8 cellular contexts compared by ENCODE assay signal in the genomic region with DNA sequence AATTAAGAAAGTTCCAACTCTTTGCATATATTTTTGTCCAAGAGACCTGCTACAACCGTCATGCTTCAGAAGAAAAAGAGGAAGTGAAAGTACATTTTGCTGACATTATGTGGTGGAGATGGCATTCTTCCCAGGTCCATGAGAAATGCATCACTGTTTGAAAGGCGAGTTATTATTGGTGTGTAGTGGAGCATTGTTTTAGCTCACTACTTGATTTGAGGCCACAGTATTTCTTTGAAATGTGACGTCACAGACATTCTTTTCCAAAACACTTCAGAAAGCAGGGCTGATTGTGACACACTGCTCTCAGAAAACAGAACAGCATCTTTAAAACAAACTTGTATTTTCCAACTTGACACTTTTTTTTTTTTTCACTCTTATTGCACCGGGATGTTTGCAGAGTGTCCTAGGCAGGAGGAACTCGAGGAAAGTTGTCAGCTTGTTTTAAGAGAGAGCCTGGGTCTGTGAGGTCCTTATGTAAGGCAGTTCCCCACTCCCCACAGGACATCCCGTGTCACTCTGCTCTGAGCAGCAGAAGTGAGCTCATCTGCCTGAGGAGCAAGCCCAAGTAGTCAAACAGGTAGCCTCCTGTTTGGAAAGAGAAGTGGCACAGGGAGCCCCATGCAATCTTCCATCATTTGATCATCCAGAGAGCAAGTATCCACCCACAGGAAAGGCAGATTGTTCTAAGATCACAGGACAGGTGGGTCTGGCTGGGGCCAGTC. TPM values are rescaled to one million over a fixed set of nuclear protein-coding genes. Genes with fewer than 3 reads are reported as not detected.
A peak's percentile ranks its signal among the peaks of the same experiment; 100 is the strongest.
DNase-seq lines count a peak whose midpoint lies in the region; ATAC-seq and TF ChIP-seq lines count a peak whose summit lies in the region.

No MANE protein-coding gene starts in this region.

- TF ChIP-seq EP300 in suprapubic skin (IDR thresholded peaks at IDR 0.05): no peak

- H3K27ac ChIP-seq in ACC112 (ENCODE audit: low read depth, low read length): peak overlapping the region; percentile 57
- peak overlapping the region; percentile 77 to 80 for H3K27ac ChIP-seq in liver (ENCODE audit: low read depth in 1 of 2, low read length in 2 of 2)
- peak overlapping the region; percentile 81 for H3K27ac ChIP-seq in suprapubic skin

- peaks cover 10% of the 10 kb centered on the region for H3K79me2 ChIP-seq in ACC112 (ENCODE audit: control insufficient read depth, insufficient read depth, low read length, unreplicated experiment)

- H3K36me3 ChIP-seq in ACC112 (ENCODE audit: insufficient read depth, low read length) (no peaks in the 10 kb centered on the region), liver (ENCODE audit: control insufficient read depth in 4 of 4, insufficient read depth in 3 of 4, low read depth in 1 of 4, low read length in 3 of 4) (peaks cover 0 to 12% (median 0%) of the 10 kb centered on the region in 4 donors), suprapubic skin (no peaks in the 10 kb centered on the region)

- H2AFZ ChIP-seq in ACC112 (ENCODE audit: low read length, unreplicated experiment): peak overlapping the region; percentile 69

- H3K4me1 ChIP-seq in ACC112 (ENCODE audit: control insufficient read depth, insufficient read depth, low read length, unreplicated experiment) (peaks cover 33% of the 10 kb centered on the region), liver (ENCODE audit: control insufficient read depth in 4 of 4, insufficient read depth in 4 of 4, low read length in 3 of 4) (peaks cover 7 to 37% (median 17%) of the 10 kb centered on the region in 4 donors), suprapubic skin (peaks cover 24% of the 10 kb centered on the region)

- ATAC-seq in GM18499 (IDR thresholded peaks at IDR 0.05; ENCODE audit: insufficient read depth, unreplicated experiment): peak; percentile 97
- peak; percentile 77 for ATAC-seq in HG02840 (IDR thresholded peaks at IDR 0.05; ENCODE audit: low FRiP score, unreplicated experiment)

- no peak for TF ChIP-seq CTCF in liver (IDR thresholded peaks at IDR 0.05; ENCODE audit: low read depth, low read length, missing input control)
- TF ChIP-seq CTCF in suprapubic skin (IDR thresholded peaks at IDR 0.05): no peak

- H3K9me3 ChIP-seq in liver (ENCODE audit: control insufficient read depth in 4 of 4, low read length in 3 of 4) (no peaks in the 10 kb centered on the region), suprapubic skin (no peaks in the 10 kb centered on the region)

- DNase-seq in NCI-H69 (lab: John Stamatoyannopoulos, UW) (peak; percentile 21), suprapubic skin (ENCODE audit: low spot score in 2 of 2) (no peak), NCI-H524 treated with DMSO at 0.1 percent for 48 hours (lab: John Stamatoyannopoulos, UW) (no peak)
- peak; percentile 4 for DNase-seq in central memory CD4-positive, alpha-beta T cell

- WGBS in liver: 5% methylated on average over 6 of the region's 6 CpGs
- 2% methylated on average over 6 of the region's 6 CpGs for WGBS in suprapubic skin

- H3K9ac ChIP-seq in liver (ENCODE audit: low read depth in 1 of 2, low read length in 2 of 2): peak overlapping the region; percentile 63 to 80

- peak overlapping the region; percentile 82 for H3K4me3 ChIP-seq in ACC112 (ENCODE audit: low read depth, low read length)
- H3K4me3 ChIP-seq in liver (ENCODE audit: low read depth in 1 of 3, low read length in 3 of 3): peak overlapping the region; percentile 54 to 80 (median 71)
- H3K4me3 ChIP-seq in suprapubic skin: peak overlapping the region; percentile 53

- H3K27me3 ChIP-seq in ACC112 (ENCODE audit: insufficient read depth, low read length) (no peaks in the 10 kb centered on the region), liver (ENCODE audit: control insufficient read depth in 4 of 4, insufficient read depth in 4 of 4, low read length in 3 of 4) (no peaks in the 10 kb centered on the region), suprapubic skin (no peaks in the 10 kb centered on the region)

- TF ChIP-seq POLR2A in suprapubic skin (IDR thresholded peaks at IDR 0.05): no peak

- TF ChIP-seq RAD21 in liver (IDR thresholded peaks at IDR 0.05): no peak

TF ChIP-seq in liver, 16 proteins besides CTCF, POLR2A, EP300 and RAD21:
- TF ChIP-seq EGR1 (IDR thresholded peaks at IDR 0.05; ENCODE audit: low read depth in 2 of 2): no peak
- TF ChIP-seq FOXA2 (IDR thresholded peaks at IDR 0.05): no peak
- peak in 1 of 2 donors; percentile 18 for TF ChIP-seq RXRA (IDR thresholded peaks at IDR 0.05)
- no peak for TF ChIP-seq NR2F2 (IDR thresholded peaks at IDR 0.05)
- no peak for TF ChIP-seq HNF4A (conservative IDR thresholded peaks at IDR 0.05)
- no peak for TF ChIP-seq ATF3 (IDR thresholded peaks at IDR 0.05)
- no peak for TF ChIP-seq FOXA1 (IDR thresholded peaks at IDR 0.05)
- peak; percentile 31 for TF ChIP-seq SP1 (IDR thresholded peaks at IDR 0.05)
- no peak for TF ChIP-seq HNF4G (IDR thresholded peaks at IDR 0.05)
- peak; percentile 2 for TF ChIP-seq YY1 (IDR thresholded peaks at IDR 0.05)

RNA-seq across cellular contexts. Expression of gene SPTLC3, which starts 1.1 kb away (rescaled TPM):
- total RNA-seq in liver: 10 to 100 TPM; 30.4 to 40.9 TPM
- polyA plus RNA-seq in liver: 10 to 100 TPM in 1 of 2 donors, 1 to 10 TPM in 1; 4.2 to 10.5 TPM
- total RNA-seq in suprapubic skin: 10 to 100 TPM; 54.1 to 83.0 (median 64.7) TPM

Comparison
In these comparisons a context has a peak if more than half of its experiments do, and no peak if none do; other contexts are left out.
1. DNase-seq: peak in NCI-H69 (single experiment) and central memory CD4-positive, alpha-beta T cell (single experiment); none in suprapubic skin (0 of 2) and NCI-H524 treated with DMSO at 0.1 percent for 48 hours (single experiment).
2. Peak in every context shown above with its lines, with median percentiles within 50 percentile points of each other: H3K27ac ChIP-seq and H3K4me3 ChIP-seq.